18 cellular contexts compared by ENCODE assay signal in genomic region chr4:113982181-113982580, GRCh38. TPM values are rescaled to one million over a fixed set of nuclear protein-coding genes. Genes with fewer than 3 reads are reported as not detected.
DNase-seq lines count a peak whose midpoint lies in the region; ATAC-seq, FAIRE-seq and TF ChIP-seq lines count a peak whose summit lies in the region.
"Had no signal": no experiment of that assay in that cellular context is flagged by ENCODE, and none has a peak within 500 bp of the region (broad histone marks: within the 10 kb centered on the region; RNA-seq: fewer than 3 reads in every experiment).

No MANE protein-coding gene starts in this region.

- TF ChIP-seq CTCF in SK-N-SH (IDR thresholded peaks at IDR 0.05) (no peak), Panc1 (IDR thresholded peaks at IDR 0.05) (no peak), H1 (IDR thresholded peaks at IDR 0.05; ENCODE audit: control extremely low read depth in 1 of 3, insufficient read depth in 1 of 3, low read depth in 1 of 3, low read length in 3 of 3) (no peak)

- no peak overlapping the region for H2BK120ac ChIP-seq in H1 (replicated peaks; ENCODE audit: low read depth, low read length)
- H2BK120ac ChIP-seq in mesenchymal stem cell (ENCODE audit: low read depth, low read length) = no peak overlapping the region

- H3K27ac Mint-ChIP-seq in activated T-helper 17 cell treated with anti-CD3 and anti-CD28 coated beads, Interleukin-2, amount 50 U/mL, for 72 hours = no peak overlapping the region
- H3K27ac Mint-ChIP-seq: CD14-positive monocyte; CD4-positive, alpha-beta memory T cell; H9 had no signal

- H3K14ac ChIP-seq in H1 (ENCODE audit: insufficient read length) (no peak overlapping the region), mesenchymal stem cell (ENCODE audit: low read length in 2 of 2) (no peak overlapping the region)

- no peak for TF ChIP-seq POLR2A in H1 (IDR thresholded peaks at IDR 0.05; ENCODE audit: control extremely low read depth in 1 of 2, low read depth in 2 of 2, low read length in 2 of 2)

- CTCF ChIA-PET in SK-N-SH (lab: Yijun Ruan, JAX) (interaction anchor here (0.9 to 1.7 kb wide), 4 partner anchors 99 to 588 kb away, joined by 3 to 5 read pairs (median 3); no protein-coding TSS in a partner anchor), Panc1 (lab: Charles Lee) (no interaction called here), H1 (lab: Charles Lee; ENCODE audit: partially characterized antibody) (no interaction called here)

- H3K4me2 ChIP-seq in SK-N-SH (0 out of 2 replicates have a peak overlapping the region, but pooled peaks have one; percentile 66), H1 (ENCODE audit: insufficient read depth in 1 of 2, low read depth in 2 of 2, low read length in 2 of 2) (no peak overlapping the region), mesenchymal stem cell (ENCODE audit: low read length, poor library complexity, severe bottlenecking) (no peak overlapping the region)
- H3K4me2 ChIP-seq: A549, BLaER1 had no signal

- no peak overlapping the region for H3K27ac ChIP-seq in SK-N-SH (ENCODE audit: low read depth in 2 of 2, low read length in 1 of 2)
- peak overlapping the region; percentile 18; the same call in 1 of the 2 replicates for H3K27ac ChIP-seq in Panc1 (ENCODE audit: low read length)
- no peak overlapping the region for H3K27ac ChIP-seq in H1 (ENCODE audit: low read depth, low read length)
- H3K27ac ChIP-seq in mesenchymal stem cell (ENCODE audit: low read length, poor library complexity, severe bottlenecking) = no peak overlapping the region
- H3K27ac ChIP-seq: 22Rv1, A549, BLaER1 had no signal

- in situ Hi-C loops in Panc1 (cut with HindIII; ENCODE audit: low pct_unique_long_range_greater_than_20kb, low sequenced_read_pairs) = no loop called here

- POLR2A ChIA-PET in SK-N-SH (lab: Yijun Ruan, JAX) (no interaction called here), Panc1 (lab: Charles Lee) (no interaction called here), H1 (lab: Charles Lee; ENCODE audit: partially characterized antibody) (no interaction called here)

- H3K18ac ChIP-seq in H1 (ENCODE audit: extremely low read depth, low read length) (no peak overlapping the region), mesenchymal stem cell (ENCODE audit: low read depth in 1 of 2, low read length in 2 of 2) (no peak overlapping the region)

- H3K56ac ChIP-seq in H1 (replicated peaks; ENCODE audit: insufficient read length, low read depth, low read length) = no peak overlapping the region

- H3K9me3 Mint-ChIP-seq in activated T-helper 17 cell treated with anti-CD3 and anti-CD28 coated beads, Interleukin-2, amount 50 U/mL, for 72 hours = no peaks in the 10 kb centered on the region

- no peak for FAIRE-seq in H1 (lab: Jason Lieb, UNC)
- FAIRE-seq: A549, HTR-8/SVneo had no signal

- H2BK5ac ChIP-seq in H1 (ENCODE audit: low read depth, low read length) (no peak overlapping the region), mesenchymal stem cell (ENCODE audit: low read depth, low read length, poor library complexity, severe bottlenecking) (no peak overlapping the region)

- no peaks in the 10 kb centered on the region for H3K36me3 Mint-ChIP-seq in activated T-helper 17 cell treated with anti-CD3 and anti-CD28 coated beads, Interleukin-2, amount 50 U/mL, for 72 hours (ENCODE audit: low read depth)
- H3K36me3 Mint-ChIP-seq: CD14-positive monocyte had no signal

- H3K79me2 ChIP-seq in SK-N-SH (ENCODE audit: insufficient read depth) (peaks cover 45% of the 10 kb centered on the region), H1 (ENCODE audit: control insufficient read depth in 1 of 2, insufficient read depth in 2 of 2, low read length in 2 of 2) (no peaks in the 10 kb centered on the region)

- no peak overlapping the region for H4K5ac ChIP-seq in H1 (ENCODE audit: insufficient read length, low read depth, low read length)

- H2BK12ac ChIP-seq in H1 (ENCODE audit: low read depth, low read length) (no peak overlapping the region), mesenchymal stem cell (ENCODE audit: low read length in 2 of 2) (peak overlapping the region in 1 of 2 experiments; percentile 59)

- H2AFZ ChIP-seq in SK-N-SH (ENCODE audit: low read depth) (no peak overlapping the region), H1 (ENCODE audit: low read length) (no peak overlapping the region), mesenchymal stem cell (ENCODE audit: low read depth, low read length) (no peak overlapping the region)

- H3K9me2 ChIP-seq in SK-N-SH = no peaks in the 10 kb centered on the region

- intact Hi-C loops in Panc1 (cut with micrococcal nuclease; ENCODE audit: unreplicated experiment) = no loop called here

- TF ChIP-seq EP300 in SK-N-SH (IDR thresholded peaks at IDR 0.05; ENCODE audit: borderline replicate concordance in 1 of 2, low read depth in 1 of 2, low read length in 1 of 2) (no peak), H1 (IDR thresholded peaks at IDR 0.05; ENCODE audit: borderline replicate concordance in 1 of 2, low read depth in 2 of 2, low read length in 2 of 2) (no peak)

- WGBS in SK-N-SH (ENCODE audit: low lambda C conversion rate) = 96% methylated on average over 4 of the region's 4 CpGs
- WGBS in H1 (ENCODE audit: extremely low coverage in 1 of 2, insufficient coverage in 1 of 2, insufficient read length in 1 of 2, insufficient replicate concordance in 2 of 2, low coverage in 1 of 2, low lambda C conversion rate in 2 of 2, missing lambda C conversion rate in 1 of 2), 2 experiments = 91% methylated on average over 4 of the region's 4 CpGs; no CpG with 5 or more reads in 1 of the 2 experiments
- 82% methylated on average over 3 of the region's 4 CpGs for WGBS in mesenchymal stem cell

- H3F3A ChIP-seq in SK-N-SH (replicated peaks; ENCODE audit: insufficient read depth) = peaks cover 19% of the 10 kb centered on the region

- H3K23ac ChIP-seq in H1 (ENCODE audit: insufficient read length) (no peak overlapping the region), mesenchymal stem cell (ENCODE audit: low read length in 2 of 2) (no peak overlapping the region)

- H4K91ac ChIP-seq in H1 (replicated peaks; ENCODE audit: insufficient read length, low read length) (no peak overlapping the region), mesenchymal stem cell (ENCODE audit: low read length) (no peak overlapping the region)

- H4K8ac ChIP-seq in H1 (ENCODE audit: extremely low read depth, insufficient read depth, low read length) = no peak overlapping the region
- no peak overlapping the region for H4K8ac ChIP-seq in mesenchymal stem cell (ENCODE audit: low read length)

- H3K9ac ChIP-seq in SK-N-SH (no peak overlapping the region), H1 (replicated peaks in 1 of 4; ENCODE audit: extremely low read depth in 1 of 4, low read depth in 3 of 4, low read length in 3 of 4) (no peak overlapping the region), mesenchymal stem cell (ENCODE audit: low read length) (no peak overlapping the region)
- H3K9ac ChIP-seq: BLaER1 had no signal

- H3K4ac ChIP-seq in H1 (replicated peaks; ENCODE audit: insufficient read length, low read depth, low read length) (no peak overlapping the region), mesenchymal stem cell (ENCODE audit: low read depth in 1 of 2, low read length in 2 of 2) (no peak overlapping the region)

- H3K79me1 ChIP-seq in H1 (ENCODE audit: low read depth, low read length) (no peaks in the 10 kb centered on the region), mesenchymal stem cell (replicated peaks; ENCODE audit: low read length, poor library complexity, severe bottlenecking) (peaks cover 6% of the 10 kb centered on the region)

- BruUV-seq in Panc1 (replicated peaks; lab: Mats Ljungman, UMichigan) = no TSS peak

- peaks cover 12% of the 10 kb centered on the region for H3K23me2 ChIP-seq in H1 (ENCODE audit: low read depth, low read length)

- no peaks in the 10 kb centered on the region; the same call in 1 of the 2 replicates for H4K20me1 ChIP-seq in SK-N-SH (ENCODE audit: insufficient read depth)
- H4K20me1 ChIP-seq in H1 (replicated peaks in 1 of 2; ENCODE audit: control insufficient read depth in 1 of 2, insufficient read depth in 2 of 2, low read length in 2 of 2) = no peaks in the 10 kb centered on the region
- H4K20me1 ChIP-seq: BLaER1 had no signal

- peaks cover 14% of the 10 kb centered on the region for H3K27me3 Mint-ChIP-seq in activated T-helper 17 cell treated with anti-CD3 and anti-CD28 coated beads, Interleukin-2, amount 50 U/mL, for 72 hours

- no peak for DNase-seq in SK-N-SH
- DNase-seq in Panc1 (ENCODE audit: low read depth, low spot score) = no peak
- DNase-seq in H1 (ENCODE audit: low read depth in 1 of 2, low spot score in 2 of 2) = no peak
- no peak for DNase-seq in mesenchymal stem cell
- no peak for DNase-seq in NCI-H2107 treated with DMSO at 0.1 percent for 48 hours (lab: John Stamatoyannopoulos, UW; ENCODE audit: unreplicated experiment)
- no peak for DNase-seq in T-helper 9 cell
- DNase-seq: CD4-positive, alpha-beta memory T cell; DMS79 treated with DMSO at 0.1 percent for 48 hours; GF-D8; GOT3; H9 had no signal

- no peaks in the 10 kb centered on the region for H3K4me1 Mint-ChIP-seq in activated T-helper 17 cell treated with anti-CD3 and anti-CD28 coated beads, Interleukin-2, amount 50 U/mL, for 72 hours

- peaks cover 0 to 17% of the 10 kb centered on the region in 2 experiments for H3K36me3 ChIP-seq in SK-N-SH (replicated peaks in 1 of 2; ENCODE audit: control insufficient read depth in 1 of 2, insufficient read depth in 2 of 2, low read length in 1 of 2)
- H3K36me3 ChIP-seq in Panc1 (ENCODE audit: control insufficient read depth, insufficient read depth, low read length) = no peaks in the 10 kb centered on the region
- no peaks in the 10 kb centered on the region for H3K36me3 ChIP-seq in H1 (ENCODE audit: control insufficient read depth in 2 of 4, insufficient read depth in 4 of 4, low read length in 3 of 4)
- no peaks in the 10 kb centered on the region for H3K36me3 ChIP-seq in mesenchymal stem cell (ENCODE audit: control insufficient read depth in 1 of 2, insufficient read depth in 2 of 2, low read depth in 1 of 2, low read length in 2 of 2)
- H3K36me3 ChIP-seq: BLaER1 had no signal

- H2BK15ac ChIP-seq in H1 (ENCODE audit: low read length) (no peak overlapping the region), mesenchymal stem cell (ENCODE audit: low read depth, poor library complexity, severe bottlenecking) (no peak overlapping the region)

- H3K4me1 ChIP-seq in SK-N-SH (ENCODE audit: control insufficient read depth in 1 of 2, insufficient read depth in 2 of 2, low read depth in 1 of 2, low read length in 1 of 2) (peaks cover 0 to 5% of the 10 kb centered on the region in 2 experiments; a peak in 3 of 4 replicates), Panc1 (ENCODE audit: control insufficient read depth, insufficient read depth, low read length) (peaks cover 7% of the 10 kb centered on the region), H1 (replicated peaks in 1 of 4; ENCODE audit: control insufficient read depth in 3 of 4, insufficient read depth in 4 of 4, low read length in 3 of 4) (peaks cover 4 to 6% (median 5%) of the 10 kb centered on the region in 4 experiments; a peak in 6 of 7 replicates), mesenchymal stem cell (ENCODE audit: control insufficient read depth, insufficient read depth, low read depth, low read length) (no peaks in the 10 kb centered on the region)
- H3K4me1 ChIP-seq: BLaER1 had no signal

- H2AK5ac ChIP-seq in H1 (ENCODE audit: low read depth, low read length) = peak overlapping the region; percentile 39; the same call in 1 of the 2 replicates
- H2AK5ac ChIP-seq in mesenchymal stem cell (ENCODE audit: low read length, severe bottlenecking) = peak overlapping the region; percentile 26

- no peak overlapping the region for H3K4me3 Mint-ChIP-seq in activated T-helper 17 cell treated with anti-CD3 and anti-CD28 coated beads, Interleukin-2, amount 50 U/mL, for 72 hours
- H3K4me3 Mint-ChIP-seq: CD14-positive monocyte, H9 had no signal

- TF ChIP-seq RAD21 in SK-N-SH (IDR thresholded peaks at IDR 0.05; ENCODE audit: low read length) (no peak), H1 (IDR thresholded peaks at IDR 0.05 in 1 of 2, conservative IDR thresholded peaks at IDR 0.05 in 1 of 2; ENCODE audit: low read depth in 2 of 2, low read length in 2 of 2) (no peak)

- H3K27me3 ChIP-seq in SK-N-SH (ENCODE audit: insufficient read depth) (no peaks in the 10 kb centered on the region), Panc1 (ENCODE audit: control insufficient read depth, insufficient read depth, low read length) (no peaks in the 10 kb centered on the region), H1 (replicated peaks in 1 of 4; ENCODE audit: control insufficient read depth in 3 of 4, extremely low read depth in 1 of 4, insufficient read depth in 3 of 4, low read length in 3 of 4) (no peaks in the 10 kb centered on the region; a peak in 1 of 7 replicates), mesenchymal stem cell (ENCODE audit: control insufficient read depth in 1 of 2, insufficient read depth in 1 of 2, low read length in 2 of 2) (no peaks in the 10 kb centered on the region)
- H3K27me3 ChIP-seq: BLaER1 had no signal

- H3K9me3 ChIP-seq in SK-N-SH (peaks cover 5% of the 10 kb centered on the region; the same call in 1 of the 2 replicates), Panc1 (ENCODE audit: control insufficient read depth, insufficient read depth, low read depth, low read length) (no peaks in the 10 kb centered on the region), H1 (ENCODE audit: insufficient read depth in 2 of 2, low read depth in 1 of 2, low read length in 1 of 2) (peaks cover 0 to 2% of the 10 kb centered on the region in 2 experiments; a peak in 2 of 4 replicates), mesenchymal stem cell (ENCODE audit: control insufficient read depth, low read length) (no peaks in the 10 kb centered on the region)
- H3K9me3 ChIP-seq: A549 had no signal

- H3K4me3 ChIP-seq in SK-N-SH (ENCODE audit: low read depth in 2 of 2, low read length in 1 of 2) (no peak overlapping the region), Panc1 (ENCODE audit: low read depth in 2 of 2, low read length in 2 of 2) (no peak overlapping the region), H1 (ENCODE audit: extremely low read depth in 1 of 4, insufficient read depth in 2 of 4, low read depth in 3 of 4, low read length in 4 of 4) (no peak overlapping the region), mesenchymal stem cell (ENCODE audit: insufficient read depth in 1 of 2, low read depth in 1 of 2, low read length in 2 of 2) (no peak overlapping the region)
- H3K4me3 ChIP-seq: A549, BLaER1 had no signal

- ATAC-seq in SK-N-SH treated with all-trans-retinoic acid at 6 μM for 48 hours (no peak), Panc1 (no peak)
- ATAC-seq in activated T-helper 17 cell treated with anti-CD3 and anti-CD28 coated beads, Interleukin-2, amount 50 U/mL, for 72 hours (replicated peaks) = no peak
- ATAC-seq: A549 had no signal

- no peak overlapping the region for H2BK20ac ChIP-seq in H1 (ENCODE audit: low read length)

RNA-seq across cellular contexts. Expression of gene ARSJ, which starts 2.7 kb away (rescaled TPM):
- polyA plus RNA-seq in SK-N-SH (2012; rRNA removed) = 30.4 and 41.4 TPM in 2 replicates
- 44.8 and 45.9 TPM in 2 replicates for polyA plus RNA-seq in SK-N-SH (2012; cell fraction: cytosol; rRNA removed)
- polyA plus RNA-seq in SK-N-SH (2012; cell fraction: nucleus; rRNA removed) = 27.0 and 42.8 TPM in 2 replicates
- total RNA-seq in Panc1 (2021; ENCODE audit: unreplicated experiment) = 43.9 TPM
- 17.8 TPM for polyA plus RNA-seq in Panc1 (2012; ENCODE audit: insufficient read length)
- total RNA-seq in H1 (2021; fragmentation: NEBNext Ultra II Directional; extraction: Animal tissue kit (Norgen Biotek cat#: 25700)) = 5.8 and 6.3 TPM in 2 replicates
- polyA plus RNA-seq in H1 (2011; rRNA removed) = 1.3 and 1.4 TPM in 2 replicates
- polyA plus RNA-seq in H1 (2011; cell fraction: cytosol; rRNA removed) = 1.4 TPM
- polyA plus RNA-seq in H1 (2011; cell fraction: nucleus; rRNA removed) = 1.9 TPM
- polyA plus RNA-seq in H1 (2012, experiment 1 of 2) = 2.1 to 2.6 TPM (median 2.3 TPM) in 4 replicates
- 0.31 TPM for polyA plus RNA-seq in H1 (2012, experiment 2 of 2)
- polyA plus RNA-seq in H1 (2013, experiment 1 of 2) = 2.6 TPM
- polyA plus RNA-seq in H1 (2013, experiment 2 of 2) = 3.2 TPM
- polyA minus RNA-seq in H1 (2011; rRNA and poly(A)+ RNA removed) = 2.9 and 3.3 TPM in 2 replicates
- 1.5 TPM for polyA minus RNA-seq in H1 (2011; cell fraction: cytosol; rRNA and poly(A)+ RNA removed)
- polyA minus RNA-seq in H1 (2011; cell fraction: nucleus; rRNA and poly(A)+ RNA removed) = 10.8 TPM
- 22.2 TPM for polyA plus RNA-seq in mesenchymal stem cell (2013, experiment 1 of 2)
- polyA plus RNA-seq in mesenchymal stem cell (2013, experiment 2 of 2) = 23.1 TPM
- total RNA-seq in activated T-helper 17 cell treated with anti-CD3 and anti-CD28 coated beads, Interleukin-2, amount 50 U/mL, for 72 hours = under 1 TPM in 1 of 2 donors, not detected in 1; 0.19 TPM
- polyA plus RNA-seq: CD14-positive monocyte had no signal
